Comparison of ENCODE assay signal across 8 cellular contexts in genomic region chr1:36187800-36188593, GRCh38. TPM values are rescaled to one million over a fixed set of nuclear protein-coding genes. Genes with fewer than 3 reads are reported as not detected.
DNase-seq lines count a peak whose midpoint lies in the region; ATAC-seq and TF ChIP-seq lines count a peak whose summit lies in the region.

No MANE protein-coding gene starts in this region.

- TF ChIP-seq CTCF in GM12872 (IDR thresholded peaks at IDR 0.05; ENCODE audit: insufficient read depth, low read depth, low read length) (peak; percentile 92), lower lobe of right lung (IDR thresholded peaks at IDR 0.05) (peak; percentile 91)
- TF ChIP-seq CTCF in activated CD8-positive, alpha-beta T cell treated with anti-CD3 and anti-CD28 coated beads for 36 hours (IDR thresholded peaks at IDR 0.05) = peak; percentile 81

- intact Hi-C loops in activated CD8-positive, alpha-beta T cell treated with anti-CD3 and anti-CD28 coated beads for 36 hours (cut with micrococcal nuclease) = loop anchor here (5.0 kb wide), 1 partner anchor 41 kb away; the partner anchor contains the start of gene TRAPPC3
- intact Hi-C loops in lower lobe of right lung (cut with DNase I) = no loop called here

- H3K27ac Mint-ChIP-seq in activated CD8-positive, alpha-beta T cell treated with anti-CD3 and anti-CD28 coated beads for 36 hours = peak overlapping the region; percentile 24

- no peaks in the 10 kb centered on the region for H3K36me3 Mint-ChIP-seq in activated CD8-positive, alpha-beta T cell treated with anti-CD3 and anti-CD28 coated beads for 36 hours (ENCODE audit: low read depth)

- no peaks in the 10 kb centered on the region for H3K9me3 Mint-ChIP-seq in activated CD8-positive, alpha-beta T cell treated with anti-CD3 and anti-CD28 coated beads for 36 hours

- peaks cover 2% of the 10 kb centered on the region for H3K4me1 Mint-ChIP-seq in activated CD8-positive, alpha-beta T cell treated with anti-CD3 and anti-CD28 coated beads for 36 hours (ENCODE audit: low read depth)

- POLR2A ChIA-PET in activated CD8-positive, alpha-beta T cell treated with anti-CD3 and anti-CD28 coated beads for 36 hours (lab: Charles Lee) = interaction anchor here (0.6 to 2.5 kb wide), 11 partner anchors 11 to 114 kb away, joined by 3 to 22 read pairs (median 5); partner anchors contain the start of genes MAP7D1, THRAP3 and TRAPPC3

- H3K4me3 Mint-ChIP-seq in activated CD8-positive, alpha-beta T cell treated with anti-CD3 and anti-CD28 coated beads for 36 hours = no peak overlapping the region

- H3K27ac ChIP-seq in ectodermal cell (ENCODE audit: insufficient read depth, low read depth, low read length, poor library complexity, severe bottlenecking) (peak overlapping the region; percentile 61), lower lobe of right lung (peak overlapping the region; percentile 81)

- H3K27me3 ChIP-seq in ectodermal cell (ENCODE audit: control insufficient read depth, insufficient read depth, low read length, poor library complexity, severe bottlenecking) (no peaks in the 10 kb centered on the region), lower lobe of right lung (ENCODE audit: low read depth) (no peaks in the 10 kb centered on the region)

- CTCF ChIA-PET in activated CD8-positive, alpha-beta T cell treated with anti-CD3 and anti-CD28 coated beads for 36 hours (lab: Charles Lee) = interaction anchor here (0.7 to 2.6 kb wide), 34 partner anchors 9 to 199 kb away, joined by 3 to 84 read pairs (median 7); partner anchors contain the start of genes COL8A2, MAP7D1, THRAP3 and TRAPPC3

- ATAC-seq in HG03432 (IDR thresholded peaks at IDR 0.05; ENCODE audit: unreplicated experiment) (peak; percentile 61), lower lobe of right lung (peak; percentile 96), HG03095 (IDR thresholded peaks at IDR 0.05; ENCODE audit: unreplicated experiment) (no peak)
- ATAC-seq in activated CD8-positive, alpha-beta T cell treated with anti-CD3 and anti-CD28 coated beads for 36 hours = peak; percentile 98

- H3K36me3 ChIP-seq in ectodermal cell (ENCODE audit: control insufficient read depth, insufficient read depth, low read length) (no peaks in the 10 kb centered on the region), lower lobe of right lung (no peaks in the 10 kb centered on the region)

- WGBS in ectodermal cell, 2 experiments = 5% methylated on average over 9 of the region's 9 CpGs

- peaks cover 4% of the 10 kb centered on the region for H3K4me1 ChIP-seq in ectodermal cell (ENCODE audit: control insufficient read depth, insufficient read depth, low read length)
- H3K4me1 ChIP-seq in lower lobe of right lung = peaks cover 18% of the 10 kb centered on the region

- H3K4me3 ChIP-seq in ectodermal cell (ENCODE audit: insufficient read depth, low read depth, low read length) (no peak overlapping the region), lower lobe of right lung (no peak overlapping the region)

- no peaks in the 10 kb centered on the region for H3K9me3 ChIP-seq in ectodermal cell (ENCODE audit: control insufficient read depth, low read length)
- no peaks in the 10 kb centered on the region for H3K9me3 ChIP-seq in lower lobe of right lung

- peak; percentile 93 for DNase-seq in NCI-H82 (lab: John Stamatoyannopoulos, UW)
- peak; percentile 88 for DNase-seq in activated CD8-positive, alpha-beta T cell treated with anti-CD3 and anti-CD28 coated beads for 36 hours
- peak; percentile 88 for DNase-seq in lower lobe of right lung
- DNase-seq in stimulated activated CD4-positive, alpha-beta T cell treated with anti-CD3 and anti-CD28 coated beads, Interleukin-4, amount 100 ng/mL, for 48 hours (ENCODE audit: low read depth in 2 of 2) = peak; percentile 56 to 67

- H3K27me3 Mint-ChIP-seq in activated CD8-positive, alpha-beta T cell treated with anti-CD3 and anti-CD28 coated beads for 36 hours = no peaks in the 10 kb centered on the region

RNA-seq across cellular contexts. Expression of gene MAP7D1, which starts 32.0 kb away (rescaled TPM):
- total RNA-seq in activated CD8-positive, alpha-beta T cell treated with anti-CD3 and anti-CD28 coated beads for 36 hours = 100 to 1,000 TPM; 125 to 129 TPM
- polyA plus RNA-seq in ectodermal cell (2013, experiment 1 of 4) = 131 TPM
- 138 TPM for polyA plus RNA-seq in ectodermal cell (2013, experiment 2 of 4)
- 98.5 TPM for polyA plus RNA-seq in ectodermal cell (2013, experiment 3 of 4)
- polyA plus RNA-seq in ectodermal cell (2013, experiment 4 of 4) = 108 TPM
- total RNA-seq in lower lobe of right lung = 120 TPM

RNA-seq across cellular contexts. Expression of gene THRAP3, which starts 36.2 kb away (rescaled TPM):
- 100 to 1,000 TPM; 119 to 121 TPM for total RNA-seq in activated CD8-positive, alpha-beta T cell treated with anti-CD3 and anti-CD28 coated beads for 36 hours
- polyA plus RNA-seq in ectodermal cell (2013, experiment 1 of 4) = 161 TPM
- polyA plus RNA-seq in ectodermal cell (2013, experiment 2 of 4) = 180 TPM
- 93.9 TPM for polyA plus RNA-seq in ectodermal cell (2013, experiment 3 of 4)
- 101 TPM for polyA plus RNA-seq in ectodermal cell (2013, experiment 4 of 4)
- total RNA-seq in lower lobe of right lung = 81.0 TPM

RNA-seq across cellular contexts. Expression of gene TRAPPC3, which starts 38.7 kb away (rescaled TPM):
- 10 to 100 TPM; 47.9 to 48.4 TPM for total RNA-seq in activated CD8-positive, alpha-beta T cell treated with anti-CD3 and anti-CD28 coated beads for 36 hours
- polyA plus RNA-seq in ectodermal cell (2013, experiment 1 of 4) = 63.7 TPM
- polyA plus RNA-seq in ectodermal cell (2013, experiment 2 of 4) = 64.2 TPM
- 59.8 TPM for polyA plus RNA-seq in ectodermal cell (2013, experiment 3 of 4)
- polyA plus RNA-seq in ectodermal cell (2013, experiment 4 of 4) = 68.0 TPM
- total RNA-seq in lower lobe of right lung = 60.3 TPM
